Comparison of ENCODE assay signal across 8 cellular contexts in the genomic region with DNA sequence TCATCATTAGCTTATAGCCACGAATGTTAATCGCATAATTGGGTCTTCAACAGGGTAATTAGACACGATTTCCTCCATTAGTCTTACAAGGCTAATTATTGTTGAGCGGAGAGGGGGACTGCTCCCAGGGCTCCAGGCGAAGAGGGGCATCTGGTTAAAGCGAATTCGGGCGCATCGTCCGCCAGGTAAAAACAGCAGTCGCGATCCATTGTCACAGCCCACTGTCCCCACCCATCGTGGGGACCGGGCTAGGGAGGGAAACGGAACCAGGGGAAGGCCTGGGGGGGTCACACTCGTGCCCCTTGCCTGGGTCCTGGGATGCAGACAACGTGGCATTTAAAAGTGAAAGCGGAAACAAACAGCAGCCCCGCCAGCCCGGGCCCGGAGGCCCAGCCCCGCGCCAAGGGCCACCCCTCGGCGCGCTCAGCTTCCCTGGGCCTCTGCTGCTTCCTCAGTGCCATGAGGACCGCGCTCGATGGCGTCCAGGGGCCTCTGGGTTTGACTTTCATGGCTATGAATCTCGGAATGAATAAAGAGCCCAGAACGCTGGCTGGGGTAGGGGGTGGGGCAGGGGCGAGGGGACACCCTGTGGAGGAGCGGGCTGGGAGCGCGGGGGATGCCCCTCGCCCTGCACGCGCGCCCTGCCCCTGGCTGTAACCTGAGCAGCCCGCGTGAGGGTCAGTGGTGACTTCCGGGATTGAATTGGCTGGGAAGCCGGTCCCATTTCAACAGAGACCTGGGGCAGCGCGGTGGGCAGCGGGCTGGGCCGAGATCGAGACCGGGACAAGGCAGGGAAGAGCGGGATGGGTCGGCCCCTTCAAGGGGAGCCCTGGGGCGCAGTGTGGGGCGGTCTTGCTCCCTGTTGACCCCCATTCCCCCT.
DNase-seq lines count a peak whose midpoint lies in the region; ATAC-seq and TF ChIP-seq lines count a peak whose summit lies in the region.

No MANE protein-coding gene starts in this region.

- H3K79me2 ChIP-seq in Karpas-422 (ENCODE audit: low read length), result no peaks in the 10 kb centered on the region

- H3K9ac ChIP-seq in Karpas-422 (ENCODE audit: low read length), result peak overlapping the region; percentile 72

- TF ChIP-seq CTCF in CD14-positive monocyte (IDR thresholded peaks at IDR 0.05), result no peak

- H4K20me1 ChIP-seq in Karpas-422 (ENCODE audit: insufficient read depth, low read depth, low read length), result no peaks in the 10 kb centered on the region

- intact Hi-C loops in CD14-positive monocyte (cut with micrococcal nuclease), result loop anchor here in 1 of 2 donors (1.0 kb wide), 1 partner anchor 30 kb away; no protein-coding TSS in a partner anchor

- H3K27me3 Mint-ChIP-seq in CD14-positive monocyte (ENCODE audit: low read depth in 3 of 3), result peaks cover 0 to 3% (median 1%) of the 10 kb centered on the region in 3 donors

- H3K9me3 ChIP-seq in Karpas-422 (ENCODE audit: low read length), result no peaks in the 10 kb centered on the region

- H3K27me3 ChIP-seq in Karpas-422 (ENCODE audit: low read length), result no peaks in the 10 kb centered on the region

- peak overlapping the region; percentile 69 for H3K4me3 ChIP-seq in Karpas-422 (ENCODE audit: low read length)

- peak overlapping the region; percentile 26 for H2AFZ ChIP-seq in Karpas-422 (ENCODE audit: low read length)

- peaks cover 0 to 4% of the 10 kb centered on the region in 2 donors for H3K36me3 Mint-ChIP-seq in CD14-positive monocyte

- DNase-seq in CD14-positive monocyte (ENCODE audit: low spot score), result peak; percentile 51
- peak; percentile 75 for DNase-seq in Karpas-422
- peak; percentile 21 to 40 (median 24) for DNase-seq in activated CD4-positive, CD25-positive, alpha-beta regulatory T cell (lab: John Stamatoyannopoulos, UW)
- peak; percentile 51 for DNase-seq in cerebellum (ENCODE audit: low spot score)
- peak; percentile 75 for DNase-seq in kidney tubule cell (ENCODE audit: low spot score)
- peak; percentile 51 to 60 for DNase-seq in stimulated activated CD4-positive, alpha-beta T cell treated with anti-CD3 and anti-CD28 coated beads, Interleukin-1b, Interleukin-23, amount 100 ng/mL, for 4 hours (ENCODE audit: low read depth in 2 of 2)
- DNase-seq in SK-N-DZ (ENCODE audit: low spot score), result no peak

- peaks cover 22% of the 10 kb centered on the region for H3K4me1 ChIP-seq in Karpas-422 (ENCODE audit: low read length)

- peaks cover 2 to 9% (median 7%) of the 10 kb centered on the region in 7 donors for H3K9me3 Mint-ChIP-seq in CD14-positive monocyte

- peaks cover 12% of the 10 kb centered on the region for H3K4me1 Mint-ChIP-seq in CD14-positive monocyte

- no peaks in the 10 kb centered on the region for H3K9me2 ChIP-seq in Karpas-422 (replicated peaks; ENCODE audit: insufficient read depth, low read length)

- H3K36me3 ChIP-seq in Karpas-422 (ENCODE audit: insufficient read depth, low read length), result no peaks in the 10 kb centered on the region

- H3K27ac Mint-ChIP-seq in CD14-positive monocyte, result peak overlapping the region; percentile 85 to 97 (median 94)

- peak overlapping the region; percentile 49 for H3K27ac ChIP-seq in Karpas-422 (ENCODE audit: low read length)

- peak overlapping the region; percentile 99 to 100 for H3K4me3 Mint-ChIP-seq in CD14-positive monocyte

- peak overlapping the region; percentile 68 for H3K4me2 ChIP-seq in Karpas-422 (ENCODE audit: low read depth, low read length, poor library complexity, severe bottlenecking)

- ATAC-seq in GM19324 (IDR thresholded peaks at IDR 0.05; ENCODE audit: low FRiP score, unreplicated experiment), result peak; percentile 63
